Comparison of ENCODE assay signal across 2 cellular contexts in genomic region chr17:19354748-19355147, GRCh38.
TF ChIP-seq lines count a peak whose summit lies in the region.

No MANE protein-coding gene starts in this region.

TF ChIP-seq in HCT116, 20 proteins besides CTCF, POLR2A, EP300 and RAD21:
- TF ChIP-seq YY1 (IDR thresholded peaks at IDR 0.05; ENCODE audit: extremely low read depth, insufficient replicate concordance, low read depth, low read length): no peak
- no peak for TF ChIP-seq ZFX (IDR thresholded peaks at IDR 0.05)
- no peak for TF ChIP-seq SIN3A (IDR thresholded peaks at IDR 0.05; ENCODE audit: low read depth)
- TF ChIP-seq ZNF274 (IDR thresholded peaks at IDR 0.05; ENCODE audit: low read depth, low read length): no peak
- no peak for TF ChIP-seq EGR1 (IDR thresholded peaks at IDR 0.05; ENCODE audit: low read depth)
- no peak for TF ChIP-seq CBX3 (IDR thresholded peaks at IDR 0.05; ENCODE audit: low read depth)
- no peak for TF ChIP-seq ELF1 (IDR thresholded peaks at IDR 0.05; ENCODE audit: borderline replicate concordance, low read depth)
- TF ChIP-seq ZBTB33 (IDR thresholded peaks at IDR 0.05; ENCODE audit: extremely low read depth, insufficient replicate concordance, low read length): no peak
- TF ChIP-seq EZH2phosphoT487 (IDR thresholded peaks at IDR 0.05; ENCODE audit: borderline replicate concordance): no peak
- TF ChIP-seq FOSL1 (IDR thresholded peaks at IDR 0.05; ENCODE audit: low read depth): no peak
- TF ChIP-seq, protein P1, sequence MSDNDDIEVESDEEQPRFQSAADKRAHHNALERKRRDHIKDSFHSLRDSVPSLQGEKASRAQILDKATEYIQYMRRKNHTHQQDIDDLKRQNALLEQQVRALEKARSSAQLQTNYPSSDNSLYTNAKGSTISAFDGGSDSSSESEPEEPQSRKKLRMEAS (IDR thresholded peaks at IDR 0.05): no peak
- no peak for TF ChIP-seq EZH2 (IDR thresholded peaks at IDR 0.05)
- TF ChIP-seq TCF7L2 (IDR thresholded peaks at IDR 0.05; ENCODE audit: borderline replicate concordance, extremely low read depth, insufficient read depth, insufficient read length): no peak
TF ChIP-seq in HCT116: peak in this region for 0.

TF ChIP-seq in HepG2, 621 proteins besides CTCF, POLR2A, EP300 and RAD21:
- TF ChIP-seq CEBPB (IDR thresholded peaks at IDR 0.05; ENCODE audit: borderline replicate concordance, low read depth, low read length) (no peak), FOXO4 (CRISPR knock-in tag; conservative IDR thresholded peaks at IDR 0.05) (no peak), ZNF704 (CRISPR knock-in tag; IDR thresholded peaks at IDR 0.05; ENCODE audit: borderline replicate concordance) (no peak), CBX2 (IDR thresholded peaks at IDR 0.05; ENCODE audit: low read depth, low read length) (no peak), CBX2 (CRISPR knock-in tag; IDR thresholded peaks at IDR 0.05; ENCODE audit: low read depth) (no peak), ZNF292 (CRISPR knock-in tag; IDR thresholded peaks at IDR 0.05; ENCODE audit: borderline replicate concordance, low read depth) (no peak), ZNF710 (CRISPR knock-in tag; IDR thresholded peaks at IDR 0.05; ENCODE audit: borderline replicate concordance) (no peak), MEIS1 (CRISPR knock-in tag; IDR thresholded peaks at IDR 0.05; ENCODE audit: borderline replicate concordance) (no peak), ZNF75D (CRISPR knock-in tag; IDR thresholded peaks at IDR 0.05; ENCODE audit: borderline replicate concordance) (no peak), KDM6A (CRISPR knock-in tag; IDR thresholded peaks at IDR 0.05; ENCODE audit: low read depth) (no peak), FOXP4 (CRISPR knock-in tag; IDR thresholded peaks at IDR 0.05) (no peak), ZNF780A (CRISPR knock-in tag; IDR thresholded peaks at IDR 0.05) (no peak), ZSCAN29 (CRISPR knock-in tag; conservative IDR thresholded peaks at IDR 0.05) (no peak)
- TF ChIP-seq, protein P2, sequence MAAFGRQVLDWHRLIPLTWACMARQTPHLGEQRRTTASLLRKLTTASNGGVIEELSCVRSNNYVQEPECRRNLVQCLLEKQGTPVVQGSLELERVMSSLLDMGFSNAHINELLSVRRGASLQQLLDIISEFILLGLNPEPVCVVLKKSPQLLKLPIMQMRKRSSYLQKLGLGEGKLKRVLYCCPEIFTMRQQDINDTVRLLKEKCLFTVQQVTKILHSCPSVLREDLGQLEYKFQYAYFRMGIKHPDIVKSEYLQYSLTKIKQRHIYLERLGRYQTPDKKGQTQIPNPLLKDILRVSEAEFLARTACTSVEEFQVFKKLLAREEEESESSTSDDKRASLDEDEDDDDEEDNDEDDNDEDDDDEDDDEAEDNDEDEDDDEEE (CRISPR knock-in tag; IDR thresholded peaks at IDR 0.05): no peak
- TF ChIP-seq, protein P3, sequence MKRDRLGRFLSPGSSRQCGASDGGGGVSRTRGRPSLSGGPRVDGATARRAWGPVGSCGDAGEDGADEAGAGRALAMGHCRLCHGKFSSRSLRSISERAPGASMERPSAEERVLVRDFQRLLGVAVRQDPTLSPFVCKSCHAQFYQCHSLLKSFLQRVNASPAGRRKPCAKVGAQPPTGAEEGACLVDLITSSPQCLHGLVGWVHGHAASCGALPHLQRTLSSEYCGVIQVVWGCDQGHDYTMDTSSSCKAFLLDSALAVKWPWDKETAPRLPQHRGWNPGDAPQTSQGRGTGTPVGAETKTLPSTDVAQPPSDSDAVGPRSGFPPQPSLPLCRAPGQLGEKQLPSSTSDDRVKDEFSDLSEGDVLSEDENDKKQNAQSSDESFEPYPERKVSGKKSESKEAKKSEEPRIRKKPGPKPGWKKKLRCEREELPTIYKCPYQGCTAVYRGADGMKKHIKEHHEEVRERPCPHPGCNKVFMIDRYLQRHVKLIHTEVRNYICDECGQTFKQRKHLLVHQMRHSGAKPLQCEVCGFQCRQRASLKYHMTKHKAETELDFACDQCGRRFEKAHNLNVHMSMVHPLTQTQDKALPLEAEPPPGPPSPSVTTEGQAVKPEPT (CRISPR knock-in tag; IDR thresholded peaks at IDR 0.05; ENCODE audit: low read depth): no peak
